In the genomic region with DNA sequence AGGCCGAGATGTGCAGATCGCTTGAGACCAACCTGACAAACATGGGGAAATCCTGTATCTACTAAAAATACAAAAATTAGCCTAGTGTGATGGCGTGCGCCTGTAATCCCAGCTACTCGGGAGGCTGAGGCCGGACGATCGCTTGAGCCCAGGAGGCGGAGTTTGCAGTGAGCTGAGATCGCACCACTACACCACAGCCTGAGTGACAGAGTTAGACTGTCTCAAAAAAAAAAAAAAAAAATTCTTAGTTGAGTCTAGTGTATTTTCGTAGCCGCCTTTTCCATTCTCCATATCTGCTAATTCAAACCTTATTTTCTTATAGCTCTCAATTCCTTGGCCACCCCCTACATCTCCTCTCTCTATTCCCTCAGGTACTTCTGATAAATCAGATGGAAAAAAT, we compare ENCODE assay signal across 8 cellular contexts. TPM values are rescaled to one million over a fixed set of nuclear protein-coding genes. Genes with fewer than 3 reads are reported as not detected.
DNase-seq lines count a peak whose midpoint lies in the region; ATAC-seq and TF ChIP-seq lines count a peak whose summit lies in the region.

No MANE protein-coding gene starts in this region.

- no peak for ATAC-seq in GM18520 (IDR thresholded peaks at IDR 0.05; ENCODE audit: unreplicated experiment)

- H3K4me3 ChIP-seq in CD8-positive, alpha-beta memory T cell (ENCODE audit: low read length), result peak overlapping the region; percentile 89
- H3K4me3 ChIP-seq in right atrium auricular region (peak overlapping the region; percentile 82 to 98), skeletal muscle tissue (ENCODE audit: low read length in 3 of 3) (peak overlapping the region; percentile 97 to 99 (median 98))

- TF ChIP-seq CTCF in right atrium auricular region (IDR thresholded peaks at IDR 0.05), result no peak

- H3K9me3 Mint-ChIP-seq in CD8-positive, alpha-beta memory T cell, result no peaks in the 10 kb centered on the region

- H3K9me3 ChIP-seq in CD8-positive, alpha-beta memory T cell (ENCODE audit: low read length), result no peaks in the 10 kb centered on the region
- H3K9me3 ChIP-seq in right atrium auricular region (no peaks in the 10 kb centered on the region), skeletal muscle tissue (ENCODE audit: control insufficient read depth in 3 of 3, low read length in 3 of 3) (no peaks in the 10 kb centered on the region)

- peaks cover 57% of the 10 kb centered on the region for H3K4me1 ChIP-seq in CD8-positive, alpha-beta memory T cell (ENCODE audit: insufficient read depth, low read length)
- H3K4me1 ChIP-seq in right atrium auricular region (peaks cover 0 to 62% of the 10 kb centered on the region in 2 donors), skeletal muscle tissue (ENCODE audit: control insufficient read depth in 3 of 3, insufficient read depth in 3 of 3, low read length in 3 of 3) (peaks cover 24 to 32% (median 30%) of the 10 kb centered on the region in 3 donors)

- no peaks in the 10 kb centered on the region for H3K27me3 Mint-ChIP-seq in CD8-positive, alpha-beta memory T cell

- peak overlapping the region; percentile 90 for H3K27ac ChIP-seq in CD8-positive, alpha-beta memory T cell (ENCODE audit: low read depth, low read length)
- H3K27ac ChIP-seq in right atrium auricular region (peak overlapping the region; percentile 92 to 95), skeletal muscle tissue (ENCODE audit: low read depth, low read length) (peak overlapping the region; percentile 84)

- DNase-seq in CD8-positive, alpha-beta memory T cell, result peak; percentile 17 to 58 (median 41)
- peak; percentile 48 for DNase-seq in MV-4-11 (lab: John Stamatoyannopoulos, UW)
- peak; percentile 18 for DNase-seq in activated effector memory CD4-positive, alpha-beta T cell treated with Interleukin-2 at 50 U/mL for 16 hours
- DNase-seq in right atrium auricular region (ENCODE audit: low spot score), result no peak
- no peak for DNase-seq in GDM1 (lab: John Stamatoyannopoulos, UW)
- DNase-seq in NCI-H1930 (lab: John Stamatoyannopoulos, UW), result no peak

- CTCF ChIA-PET in CD8-positive, alpha-beta memory T cell (lab: Charles Lee), result interaction anchor here (0.9 to 4.4 kb wide), 3 partner anchors 8 to 71 kb away, joined by 4 to 51 read pairs (median 4); partner anchors contain the start of gene REST

- peaks cover 0 to 48% (median 5%) of the 10 kb centered on the region in 3 donors for H3K36me3 Mint-ChIP-seq in CD8-positive, alpha-beta memory T cell

- H3K4me3 Mint-ChIP-seq in CD8-positive, alpha-beta memory T cell, result peak overlapping the region; percentile 96 to 100 (median 98)

- no peaks in the 10 kb centered on the region for H3K36me3 ChIP-seq in CD8-positive, alpha-beta memory T cell (ENCODE audit: insufficient read depth, low read length)
- no peaks in the 10 kb centered on the region for H3K36me3 ChIP-seq in right atrium auricular region
- H3K36me3 ChIP-seq in skeletal muscle tissue (ENCODE audit: control insufficient read depth in 3 of 3, insufficient read depth in 3 of 3, low read length in 3 of 3), result peaks cover 0 to 6% (median 1%) of the 10 kb centered on the region in 3 donors

- peak overlapping the region; percentile 47 to 98 (median 63) for H3K9ac ChIP-seq in skeletal muscle tissue (ENCODE audit: low read depth in 1 of 3, low read length in 3 of 3)

- peaks cover 56 to 83% (median 64%) of the 10 kb centered on the region in 3 donors for H3K4me1 Mint-ChIP-seq in CD8-positive, alpha-beta memory T cell

- POLR2A ChIA-PET in CD8-positive, alpha-beta memory T cell (lab: Charles Lee), result interaction anchor here (0.5 to 4.0 kb wide), 3 partner anchors 35 to 544 kb away, joined by 8 to 107 read pairs (median 37); partner anchors contain the start of genes PAICS, PPAT and REST

- H3K27ac Mint-ChIP-seq in CD8-positive, alpha-beta memory T cell, result peak overlapping the region; percentile 96 to 100 (median 98)

- no peaks in the 10 kb centered on the region for H3K27me3 ChIP-seq in CD8-positive, alpha-beta memory T cell (ENCODE audit: insufficient read depth, low read length, poor library complexity, severe bottlenecking)
- H3K27me3 ChIP-seq in right atrium auricular region (no peaks in the 10 kb centered on the region), skeletal muscle tissue (ENCODE audit: control insufficient read depth in 3 of 3, insufficient read depth in 3 of 3, low read length in 3 of 3) (no peaks in the 10 kb centered on the region)

RNA-seq across cellular contexts. Expression of gene POLR2B, which starts 1.0 kb away (rescaled TPM):
- 100 to 1,000 TPM; 122 to 129 TPM for total RNA-seq in CD8-positive, alpha-beta memory T cell
- polyA plus RNA-seq in CD8-positive, alpha-beta memory T cell, result 61.0 TPM
- total RNA-seq in right atrium auricular region (10 to 100 TPM; 55.3 to 56.2 TPM), skeletal muscle tissue (101 TPM)

RNA-seq across cellular contexts. Expression of gene NOA1, which starts 2.3 kb away (rescaled TPM):
- 10 to 100 TPM; 22.0 TPM for total RNA-seq in CD8-positive, alpha-beta memory T cell
- polyA plus RNA-seq in CD8-positive, alpha-beta memory T cell, result 20.7 TPM
- total RNA-seq in right atrium auricular region, result 10 to 100 TPM; 11.8 to 17.2 TPM
- total RNA-seq in skeletal muscle tissue, result 12.0 TPM

Comparison
In these comparisons a context has a peak if more than half of its experiments do, and no peak if none do; other contexts are left out.
1. DNase-seq: peak in CD8-positive, alpha-beta memory T cell (5 of 5), MV-4-11 (single experiment) and activated effector memory CD4-positive, alpha-beta T cell treated with Interleukin-2 at 50 U/mL for 16 hours (single experiment); none in right atrium auricular region (single experiment), GDM1 (single experiment) and NCI-H1930 (0 of 2).
2. Peak in every context shown above with its lines, with median percentiles within 50 percentile points of each other: H3K27ac ChIP-seq and H3K4me3 ChIP-seq.